ENCODE assay signal across 18 cellular contexts in the genomic region with DNA sequence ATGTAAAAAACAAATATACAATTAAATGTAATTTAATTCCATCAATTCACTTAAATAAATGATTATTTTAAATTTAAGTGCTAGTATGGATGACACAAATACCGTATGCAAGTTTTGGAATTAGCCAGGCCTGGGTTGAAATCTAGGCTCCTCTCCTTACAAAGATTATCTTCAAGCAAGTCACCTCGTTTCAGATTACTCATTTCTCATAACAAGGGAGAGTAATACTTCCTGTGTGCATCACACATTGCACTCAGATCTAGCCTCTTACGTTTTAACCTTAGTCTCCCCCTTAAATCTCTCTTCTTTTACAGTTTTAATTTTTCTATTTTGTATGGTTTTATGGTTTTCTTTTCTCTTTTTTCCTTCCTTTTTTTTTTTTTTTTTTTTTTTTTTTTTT.
"Had no signal": no experiment of that assay in that cellular context is flagged by ENCODE, and none has a peak within 500 bp of the region (broad histone marks: within the 10 kb centered on the region; RNA-seq: fewer than 3 reads in every experiment).

No MANE protein-coding gene starts in this region.

- H3K4me1 ChIP-seq: body of pancreas, colonic mucosa, esophagus muscularis mucosa, tibial artery had no signal

- ATAC-seq: body of pancreas, left ventricle myocardium superior had no signal

- H3K36me3 ChIP-seq: colonic mucosa, esophagus muscularis mucosa, tibial artery had no signal

- H3K9me3 ChIP-seq: body of pancreas, colonic mucosa, esophagus muscularis mucosa, tibial artery had no signal

- H3K4me3 ChIP-seq: body of pancreas, colonic mucosa, esophagus muscularis mucosa, tibial artery had no signal

- DNase-seq: activated CD4-positive, alpha-beta memory T cell treated with anti-CD3 and anti-CD28 coated beads, Interleukin-2, amount 10 ng/mL, durations not matched to agents 7 days and 5 days; activated CD4-positive, alpha-beta T cell treated with anti-CD3 and anti-CD28 coated beads for 48 hours; activated CD4-positive, CD25-positive, alpha-beta regulatory T cell; activated naive CD4-positive, alpha-beta T cell treated with Interleukin-2 at 50 U/mL for 16 hours; activated naive CD8-positive, alpha-beta T cell treated with anti-CD3 and anti-CD28 coated beads, Interleukin-2, amount 10 ng/mL, durations not matched to agents 7 days and 5 days; activated T-cell treated with anti-CD3 and anti-CD28 coated beads, Interleukin-2, amount 50 U/mL, for 24 hours; amygdala; body of pancreas; caudate nucleus; colonic mucosa; foreskin melanocyte; left ventricle myocardium superior; occipital lobe; posterior cingulate gyrus; stimulated activated CD8-positive, alpha-beta memory T cell treated with anti-CD3 and anti-CD28 coated beads, Interleukin-4, amount 100 ng/mL, for 48 hours; stimulated activated naive CD4-positive, alpha-beta T cell treated with Interleukin-2 at 50 U/mL for 16 hours; tibial artery had no signal

- H3K27me3 ChIP-seq: body of pancreas, colonic mucosa, esophagus muscularis mucosa, tibial artery had no signal

- H3K27ac ChIP-seq: body of pancreas, colonic mucosa, esophagus muscularis mucosa, tibial artery had no signal
